In genomic region chr2:99205491-99205890, GRCh38 we compare ENCODE assay signal across 22 cellular contexts. TPM values are rescaled to one million over a fixed set of nuclear protein-coding genes. Genes with fewer than 3 reads are reported as not detected.
"Had no signal": no experiment of that assay in that cellular context is flagged by ENCODE, and none has a peak within 500 bp of the region (broad histone marks: within the 10 kb centered on the region; RNA-seq: fewer than 3 reads in every experiment).

No MANE protein-coding gene starts in this region.

- ATAC-seq: esophagus mucosa; natural killer cell treated with Interleukin-12 subunit alpha and Interleukin-12 subunit beta and Interleukin-15 and Interleukin-18, amount 100 ng/mL, for 72 hours; stimulated activated naive B cell treated with anti-CD40 and anti-IgM and Interleukin-4, amounts not matched to agents 10 μg/mL and 1 μg/mL and 100 μg/mL, for 72 hours had no signal

- H3K4me3 ChIP-seq: hepatocyte, right atrium auricular region, skin epidermis, tibial artery, vagina had no signal

- H3K9me3 ChIP-seq: right atrium auricular region, tibial artery, vagina had no signal

- H3K79me2 ChIP-seq: hepatocyte had no signal

- H3K4me1 ChIP-seq: right atrium auricular region, tibial artery, vagina had no signal

- H3K27me3 ChIP-seq: hepatocyte, right atrium auricular region, tibial artery, vagina had no signal

- H3K9me3 Mint-ChIP-seq: natural killer cell treated with Interleukin-12 subunit alpha and Interleukin-12 subunit beta and Interleukin-15 and Interleukin-18, amount 100 ng/mL, for 72 hours had no signal

- FAIRE-seq: astrocyte, bronchial epithelial cell had no signal

- H3K27me3 Mint-ChIP-seq: natural killer cell treated with Interleukin-12 subunit alpha and Interleukin-12 subunit beta and Interleukin-15 and Interleukin-18, amount 100 ng/mL, for 72 hours; stimulated activated naive B cell treated with anti-CD40 and anti-IgM and Interleukin-4, amounts not matched to agents 10 μg/mL and 1 μg/mL and 100 μg/mL, for 72 hours had no signal

- DNase-seq: activated CD4-positive, alpha-beta T cell treated with anti-CD3 and anti-CD28 coated beads for 1 hour; activated CD4-positive, alpha-beta T cell treated with anti-CD3 and anti-CD28 coated beads, Interleukin-2, amount 50 U/mL, for 4 hours; activated naive CD4-positive, alpha-beta T cell treated with anti-CD3 and anti-CD28 coated beads, Interleukin-2, amount 50 U/mL, for 16 hours; dermis blood vessel endothelial cell; immature natural killer cell; stimulated activated CD4-positive, alpha-beta T cell treated with anti-CD3 and anti-CD28 coated beads, Interleukin-15, amount 100 ng/mL, for 24 hours; stimulated activated CD4-positive, alpha-beta T cell treated with anti-CD3 and anti-CD28 coated beads, Interleukin-4, amount 100 ng/mL, for 1 hour; stimulated activated naive B cell treated with anti-CD40 and anti-IgM and Interleukin-4, amounts not matched to agents 10 μg/mL and 1 μg/mL and 100 μg/mL, for 72 hours; tibial artery had no signal

- H3K27ac Mint-ChIP-seq: immature natural killer cell; natural killer cell treated with Interleukin-12 subunit alpha and Interleukin-12 subunit beta and Interleukin-15 and Interleukin-18, amount 100 ng/mL, for 72 hours; stimulated activated naive B cell treated with anti-CD40 and anti-IgM and Interleukin-4, amounts not matched to agents 10 μg/mL and 1 μg/mL and 100 μg/mL, for 72 hours had no signal

- H3K36me3 ChIP-seq: right atrium auricular region, tibial artery, vagina had no signal

- H3K4me2 ChIP-seq: hepatocyte had no signal

- H3K4me1 Mint-ChIP-seq: immature natural killer cell had no signal

- H2AFZ ChIP-seq: hepatocyte had no signal

- H3K27ac ChIP-seq: hepatocyte, right atrium auricular region, skin epidermis, tibial artery, vagina had no signal

- H3K4me3 Mint-ChIP-seq: immature natural killer cell; natural killer cell treated with Interleukin-12 subunit alpha and Interleukin-12 subunit beta and Interleukin-15 and Interleukin-18, amount 100 ng/mL, for 72 hours; stimulated activated naive B cell treated with anti-CD40 and anti-IgM and Interleukin-4, amounts not matched to agents 10 μg/mL and 1 μg/mL and 100 μg/mL, for 72 hours had no signal

RNA-seq across cellular contexts. Expression of gene LYG2, which starts 50.0 kb away (rescaled TPM):
- total RNA-seq: astrocyte; bronchial epithelial cell; chondrocyte; dermis blood vessel endothelial cell; esophagus mucosa; hepatocyte; liver; mesenteric fat pad; natural killer cell treated with Interleukin-12 subunit alpha and Interleukin-12 subunit beta and Interleukin-15 and Interleukin-18, amount 100 ng/mL, for 72 hours; right atrium auricular region; subcutaneous adipose tissue; vagina had no signal
- polyA plus RNA-seq: adipose tissue, hepatocyte, immature natural killer cell had no signal
